Comparison of ENCODE assay signal across 15 cellular contexts in genomic region chr3:256501-256900, GRCh38. TPM values are rescaled to one million over a fixed set of nuclear protein-coding genes. Genes with fewer than 3 reads are reported as not detected.
DNase-seq lines count a peak whose midpoint lies in the region; ATAC-seq and TF ChIP-seq lines count a peak whose summit lies in the region.
"Had no signal": no experiment of that assay in that cellular context is flagged by ENCODE, and none has a peak within 500 bp of the region (broad histone marks: within the 10 kb centered on the region; RNA-seq: fewer than 3 reads in every experiment).

No MANE protein-coding gene starts in this region.

- peak overlapping the region; percentile 14 for H3K9ac ChIP-seq in adipocyte (ENCODE audit: low read length)

- H3K4me1 ChIP-seq in adipocyte (ENCODE audit: control insufficient read depth, insufficient read depth, low read length): peaks cover 42% of the 10 kb centered on the region
- H3K4me1 ChIP-seq in A673 (ENCODE audit: insufficient read depth, low read length, poor library complexity, severe bottlenecking): no peaks in the 10 kb centered on the region
- H3K4me1 ChIP-seq: Caco-2 had no signal

- no peak overlapping the region for H3K27ac ChIP-seq in A673 (ENCODE audit: low read depth, low read length, poor library complexity, severe bottlenecking)
- H3K27ac ChIP-seq: C4-2B, HL-60 had no signal

- H3K4me3 ChIP-seq in adipocyte (ENCODE audit: low read length) (no peak overlapping the region), A673 (ENCODE audit: low read depth, low read length, poor library complexity, severe bottlenecking) (no peak overlapping the region)
- H3K4me3 ChIP-seq: GM23338 had no signal

- H3K9me3 ChIP-seq in adipocyte (ENCODE audit: control insufficient read depth, low read length) (no peaks in the 10 kb centered on the region), A673 (ENCODE audit: low read depth, low read length, poor library complexity, severe bottlenecking) (no peaks in the 10 kb centered on the region)
- H3K9me3 ChIP-seq: Caco-2 had no signal

- CTCF ChIA-PET in A673 (lab: Charles Lee): no interaction called here

- H3K27me3 ChIP-seq in adipocyte (replicated peaks; ENCODE audit: control insufficient read depth, insufficient read depth, low read length) (no peaks in the 10 kb centered on the region), A673 (replicated peaks; ENCODE audit: insufficient read depth, low read depth, low read length, poor library complexity) (no peaks in the 10 kb centered on the region)

- peak; percentile 62 for ATAC-seq in sciatic nerve
- no peak for ATAC-seq in HG03135 (IDR thresholded peaks at IDR 0.05; ENCODE audit: unreplicated experiment)
- ATAC-seq: GM23338 had no signal

- no TSS peak for BruUV-seq in A673 (replicated peaks; lab: Mats Ljungman, UMichigan)

- H3K36me3 ChIP-seq in adipocyte (ENCODE audit: control insufficient read depth, insufficient read depth, low read length, severe bottlenecking): no peaks in the 10 kb centered on the region
- H3K36me3 ChIP-seq in A673 (ENCODE audit: insufficient read depth, low read length, poor library complexity, severe bottlenecking): no peaks in the 10 kb centered on the region

- intact Hi-C loops in sciatic nerve (cut with DNase I) (no loop called here), A673 (cut with micrococcal nuclease; ENCODE audit: unreplicated experiment) (no loop called here)

- POLR2A ChIA-PET in A673 (lab: Charles Lee; ENCODE audit: low non-redundant PET): no interaction called here

- TF ChIP-seq CTCF in A673 (conservative IDR thresholded peaks at IDR 0.05; ENCODE audit: low read depth, low read length): no peak

- DNase-seq in adipocyte (ENCODE audit: low read depth) (no peak), fibroblast of gingiva (ENCODE audit: low read depth) (peak; percentile 3), sciatic nerve (ENCODE audit: low spot score) (no peak), epidermal melanocyte (ENCODE audit: insufficient read length, low spot score) (no peak), A673 (ENCODE audit: low spot score) (no peak), activated T-cell treated with anti-CD3 and anti-CD28 coated beads for 4 hours (no peak)
- DNase-seq: AML-193; Caco-2; CD4-positive, alpha-beta T cell; HCEC 1CT had no signal

RNA-seq across cellular contexts. Expression of gene CHL1, which starts 59.9 kb away (rescaled TPM):
- total RNA-seq in sciatic nerve (252 TPM), A673 (2021) (not detected in 2 replicates)
- total RNA-seq: Caco-2; CD4-positive, alpha-beta T cell; HT1080 had no signal

Comparison
In these comparisons a context has a peak if more than half of its experiments do, and no peak if none do; other contexts are left out.
1. RNA of gene CHL1, which starts 59.9 kb away (total RNA-seq): 252 TPM in sciatic nerve (single experiment); not detected in A673; every median in the first group is over 100 times any median in the second.